In the genomic region with DNA sequence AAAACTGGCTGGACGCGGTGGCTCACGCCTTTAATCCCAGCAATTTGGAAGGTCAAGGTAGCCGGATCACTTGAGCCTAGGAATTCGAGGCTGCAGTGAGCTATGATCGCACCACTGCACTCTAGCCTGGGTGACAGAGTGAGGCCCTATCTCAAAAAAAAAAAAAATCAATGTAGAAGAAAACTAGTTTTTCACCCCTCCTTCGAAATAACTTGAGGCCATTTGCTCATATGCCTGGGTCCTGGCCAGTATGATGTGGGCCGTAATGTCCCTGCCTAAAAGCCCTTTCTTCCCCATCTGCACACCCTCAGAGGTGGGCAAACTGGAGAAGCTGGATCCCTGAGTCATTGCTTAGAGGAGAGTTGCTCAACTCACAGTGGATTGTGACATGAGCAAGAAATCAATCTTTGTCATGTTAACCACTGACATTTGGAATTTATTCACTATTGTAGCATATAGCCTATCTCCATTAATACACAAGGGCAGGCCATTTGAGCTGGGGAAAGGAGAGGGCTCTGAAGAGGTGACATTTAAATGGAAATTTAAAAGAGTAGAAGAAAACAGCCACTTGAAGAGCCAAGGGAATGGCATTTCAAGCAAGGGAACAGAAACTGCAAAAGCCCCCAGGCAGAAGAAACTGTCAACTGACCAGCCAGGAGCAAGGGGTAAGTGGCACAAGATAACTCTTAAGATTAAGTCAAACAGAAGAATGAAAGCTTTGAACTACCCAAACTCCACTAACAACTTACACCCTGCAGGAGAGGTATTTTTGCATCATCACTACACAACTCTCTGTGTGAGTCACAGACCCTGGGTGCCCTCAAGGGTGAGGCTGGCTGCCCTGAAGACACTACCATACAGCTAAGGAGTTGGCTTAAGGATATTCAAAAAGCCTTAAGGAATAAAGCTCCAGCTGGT, we compare ENCODE assay signal across 8 cellular contexts. TPM values are rescaled to one million over a fixed set of nuclear protein-coding genes. Genes with fewer than 3 reads are reported as not detected.
A peak's percentile ranks its signal among the peaks of the same experiment; 100 is the strongest.
DNase-seq lines count a peak whose midpoint lies in the region; ATAC-seq and TF ChIP-seq lines count a peak whose summit lies in the region.

No MANE protein-coding gene starts in this region.

- peaks cover 8% of the 10 kb centered on the region for H3K4me1 Mint-ChIP-seq in activated CD4-positive, alpha-beta T cell treated with anti-CD3 and anti-CD28 coated beads, Interleukin-2, amount 10 ng/mL, durations not matched to agents 24 days and 14 days
- H3K4me1 Mint-ChIP-seq in stimulated activated memory B cell treated with anti-CD40 and anti-IgM and Interleukin-4, amounts not matched to agents 10 μg/mL and 1 μg/mL and 100 μg/mL, for 72 hours = peaks cover 29% of the 10 kb centered on the region

- intact Hi-C loops in activated CD4-positive, alpha-beta T cell treated with anti-CD3 and anti-CD28 coated beads, Interleukin-2, amount 10 ng/mL, durations not matched to agents 24 days and 14 days (cut with micrococcal nuclease) = no loop called here

- no peak for TF ChIP-seq CTCF in NB4 (IDR thresholded peaks at IDR 0.05; ENCODE audit: low read depth, low read length)

- H3K27ac ChIP-seq in epithelial cell of prostate = peak overlapping the region; percentile 83

- no peaks in the 10 kb centered on the region for H3K9me3 Mint-ChIP-seq in activated CD4-positive, alpha-beta T cell treated with anti-CD3 and anti-CD28 coated beads, Interleukin-2, amount 10 ng/mL, durations not matched to agents 24 days and 14 days
- no peaks in the 10 kb centered on the region for H3K9me3 Mint-ChIP-seq in stimulated activated memory B cell treated with anti-CD40 and anti-IgM and Interleukin-4, amounts not matched to agents 10 μg/mL and 1 μg/mL and 100 μg/mL, for 72 hours

- peaks cover 4% of the 10 kb centered on the region for H3K27me3 Mint-ChIP-seq in activated CD4-positive, alpha-beta T cell treated with anti-CD3 and anti-CD28 coated beads, Interleukin-2, amount 10 ng/mL, durations not matched to agents 24 days and 14 days
- no peaks in the 10 kb centered on the region for H3K27me3 Mint-ChIP-seq in stimulated activated memory B cell treated with anti-CD40 and anti-IgM and Interleukin-4, amounts not matched to agents 10 μg/mL and 1 μg/mL and 100 μg/mL, for 72 hours

- ATAC-seq in stimulated activated memory B cell treated with anti-CD40 and anti-IgM and Interleukin-4, amounts not matched to agents 10 μg/mL and 1 μg/mL and 100 μg/mL, for 72 hours = peak; percentile 81
- ATAC-seq in GM19324 (IDR thresholded peaks at IDR 0.05; ENCODE audit: low FRiP score, unreplicated experiment) (no peak), GM21528 (IDR thresholded peaks at IDR 0.05; ENCODE audit: low FRiP score, unreplicated experiment) (no peak)

- no peak for TF ChIP-seq POLR2A in NB4 (IDR thresholded peaks at IDR 0.05; ENCODE audit: extremely low read depth, insufficient read length)

- H3K4me3 Mint-ChIP-seq in activated CD4-positive, alpha-beta T cell treated with anti-CD3 and anti-CD28 coated beads, Interleukin-2, amount 10 ng/mL, durations not matched to agents 24 days and 14 days = no peak overlapping the region
- no peak overlapping the region for H3K4me3 Mint-ChIP-seq in stimulated activated memory B cell treated with anti-CD40 and anti-IgM and Interleukin-4, amounts not matched to agents 10 μg/mL and 1 μg/mL and 100 μg/mL, for 72 hours

- peak overlapping the region; percentile 43 for H3K27ac Mint-ChIP-seq in activated CD4-positive, alpha-beta T cell treated with anti-CD3 and anti-CD28 coated beads, Interleukin-2, amount 10 ng/mL, durations not matched to agents 24 days and 14 days
- peak overlapping the region; percentile 42 for H3K27ac Mint-ChIP-seq in stimulated activated memory B cell treated with anti-CD40 and anti-IgM and Interleukin-4, amounts not matched to agents 10 μg/mL and 1 μg/mL and 100 μg/mL, for 72 hours

- no peaks in the 10 kb centered on the region for H3K36me3 Mint-ChIP-seq in activated CD4-positive, alpha-beta T cell treated with anti-CD3 and anti-CD28 coated beads, Interleukin-2, amount 10 ng/mL, durations not matched to agents 24 days and 14 days (ENCODE audit: low read depth)
- H3K36me3 Mint-ChIP-seq in stimulated activated memory B cell treated with anti-CD40 and anti-IgM and Interleukin-4, amounts not matched to agents 10 μg/mL and 1 μg/mL and 100 μg/mL, for 72 hours = no peaks in the 10 kb centered on the region

- DNase-seq in activated CD4-positive, alpha-beta T cell treated with anti-CD3 and anti-CD28 coated beads, Interleukin-2, amount 10 ng/mL, durations not matched to agents 24 days and 14 days = no peak
- DNase-seq in activated CD4-positive, alpha-beta T cell treated with anti-CD3 and anti-CD28 coated beads, Interleukin-2, amount 50 U/mL, for 1 hour = no peak
- peak; percentile 96 for DNase-seq in NB4 (ENCODE audit: low read depth)
- DNase-seq in epithelial cell of prostate (ENCODE audit: low read depth, low spot score) = peak; percentile 70
- DNase-seq in inferior parietal cortex (ENCODE audit: extremely low spot score) = no peak

- H3K4me3 ChIP-seq in NB4 (ENCODE audit: low read depth, low read length) = peak overlapping the region; percentile 6

RNA-seq across cellular contexts. Expression of gene METTL21A, which starts 7.6 kb away (rescaled TPM):
- 37.9 and 42.6 TPM in 2 replicates for total RNA-seq in activated CD4-positive, alpha-beta T cell treated with anti-CD3 and anti-CD28 coated beads, Interleukin-2, amount 10 ng/mL, durations not matched to agents 24 days and 14 days

Comparison
In these comparisons a context has a peak if more than half of its experiments do, and no peak if none do; other contexts are left out.
1. DNase-seq: peak in NB4 (single experiment) and epithelial cell of prostate (single experiment); none in activated CD4-positive, alpha-beta T cell treated with anti-CD3 and anti-CD28 coated beads, Interleukin-2, amount 10 ng/mL, durations not matched to agents 24 days and 14 days (single experiment), activated CD4-positive, alpha-beta T cell treated with anti-CD3 and anti-CD28 coated beads, Interleukin-2, amount 50 U/mL, for 1 hour (single experiment) and inferior parietal cortex (single experiment).